27 cellular contexts compared by ENCODE assay signal in genomic region chr10:106913294-106913693, GRCh38.
DNase-seq lines count a peak whose midpoint lies in the region; ATAC-seq and TF ChIP-seq lines count a peak whose summit lies in the region.
"Had no signal": no experiment of that assay in that cellular context is flagged by ENCODE, and none has a peak within 500 bp of the region (broad histone marks: within the 10 kb centered on the region; RNA-seq: fewer than 3 reads in every experiment).

No MANE protein-coding gene starts in this region.

- no peak overlapping the region for H3K18ac ChIP-seq in H9 (ENCODE audit: insufficient read length, low read depth, low read length)
- H3K18ac ChIP-seq in neuronal stem cell (ENCODE audit: low read length) = no peak overlapping the region

- H3K4me1 Mint-ChIP-seq in H9 = peaks cover 59 to 67% of the 10 kb centered on the region in 2 experiments
- H3K4me1 Mint-ChIP-seq in brain = peaks cover 50% of the 10 kb centered on the region
- H3K4me1 Mint-ChIP-seq in MCF 10A (ENCODE audit: insufficient read depth, unreplicated experiment) = no peaks in the 10 kb centered on the region
- H3K4me1 Mint-ChIP-seq in activated CD4-positive, alpha-beta memory T cell treated with anti-CD3 and anti-CD28 coated beads, Interleukin-2, amount 10 ng/mL, durations not matched to agents 7 days and 5 days = no peaks in the 10 kb centered on the region
- H3K4me1 Mint-ChIP-seq: CD4-positive, CD25-positive, alpha-beta regulatory T cell had no signal

- POLR2A ChIA-PET in MCF 10A (lab: Yijun Ruan, JAX) = no interaction called here
- POLR2A ChIA-PET in activated CD4-positive, alpha-beta memory T cell treated with anti-CD3 and anti-CD28 coated beads, Interleukin-2, amount 10 ng/mL, durations not matched to agents 7 days and 5 days (lab: Charles Lee) = no interaction called here

- H3K9me3 Mint-ChIP-seq in H9 (no peaks in the 10 kb centered on the region), brain (peaks cover 0 to 2% (median 0%) of the 10 kb centered on the region in 5 experiments), MCF 10A (ENCODE audit: unreplicated experiment) (no peaks in the 10 kb centered on the region)
- peaks cover 4% of the 10 kb centered on the region for H3K9me3 Mint-ChIP-seq in activated CD4-positive, alpha-beta memory T cell treated with anti-CD3 and anti-CD28 coated beads, Interleukin-2, amount 10 ng/mL, durations not matched to agents 7 days and 5 days

- H3K36me3 ChIP-seq in iPS-18a (ENCODE audit: control insufficient read depth, low read depth, low read length) (no peaks in the 10 kb centered on the region), neuronal stem cell (replicated peaks in 1 of 2; ENCODE audit: control insufficient read depth in 2 of 2, insufficient read depth in 2 of 2, low read length in 2 of 2) (no peaks in the 10 kb centered on the region)
- H3K36me3 ChIP-seq: BLaER1, SJSA1 had no signal

- no peaks in the 10 kb centered on the region for H3K79me1 ChIP-seq in H9 (ENCODE audit: insufficient read depth, low read depth, low read length, poor library complexity, severe bottlenecking)
- no peaks in the 10 kb centered on the region for H3K79me1 ChIP-seq in neuronal stem cell (ENCODE audit: low read depth, low read length)

- H4K20me1 ChIP-seq in H9 (ENCODE audit: control insufficient read depth, insufficient read depth, insufficient read length) = no peaks in the 10 kb centered on the region
- H4K20me1 ChIP-seq: BLaER1 had no signal

- no peaks in the 10 kb centered on the region for H3K23me2 ChIP-seq in H9 (ENCODE audit: insufficient read length, low read depth, low read length, poor library complexity, severe bottlenecking)

- no peak overlapping the region for H3K4ac ChIP-seq in H9 (ENCODE audit: low read depth, low read length)
- H3K4ac ChIP-seq in neuronal stem cell (ENCODE audit: low read length) = no peak overlapping the region

- H3K4me2 ChIP-seq in H9 (ENCODE audit: insufficient read depth, insufficient read length, low read length) (peak overlapping the region; percentile 36), neuronal stem cell (ENCODE audit: insufficient read depth, low read length, poor library complexity, severe bottlenecking) (no peak overlapping the region)
- H3K4me2 ChIP-seq: BLaER1 had no signal

- H3K27me3 Mint-ChIP-seq in H9 (ENCODE audit: low read depth) (peaks cover 15% of the 10 kb centered on the region), brain (no peaks in the 10 kb centered on the region), MCF 10A (ENCODE audit: insufficient read depth, unreplicated experiment) (no peaks in the 10 kb centered on the region)
- H3K27me3 Mint-ChIP-seq in activated CD4-positive, alpha-beta memory T cell treated with anti-CD3 and anti-CD28 coated beads, Interleukin-2, amount 10 ng/mL, durations not matched to agents 7 days and 5 days = no peaks in the 10 kb centered on the region
- H3K27me3 Mint-ChIP-seq: CD4-positive, CD25-positive, alpha-beta regulatory T cell had no signal

- H3K27ac Mint-ChIP-seq in H9 (peak overlapping the region; percentile 17 to 93 (median 92); a peak in 6 of 7 replicates), brain (peak overlapping the region in 3 of 5 experiments; percentile 24 to 37 (median 27)), MCF 10A (ENCODE audit: low read depth, unreplicated experiment) (no peak overlapping the region)
- H3K27ac Mint-ChIP-seq in activated CD4-positive, alpha-beta memory T cell treated with anti-CD3 and anti-CD28 coated beads, Interleukin-2, amount 10 ng/mL, durations not matched to agents 7 days and 5 days = no peak overlapping the region
- H3K27ac Mint-ChIP-seq: CD4-positive, CD25-positive, alpha-beta regulatory T cell had no signal

- no peaks in the 10 kb centered on the region for H3K79me2 ChIP-seq in H9 (ENCODE audit: insufficient read depth, low read length)

- no peak overlapping the region for H4K5ac ChIP-seq in H9 (ENCODE audit: insufficient read length, low read depth, low read length)

- no peak for ATAC-seq in GM18498 (IDR thresholded peaks at IDR 0.05; ENCODE audit: unreplicated experiment)
- no peak for ATAC-seq in activated CD4-positive, CD25-positive, alpha-beta regulatory T cell treated with anti-CD3 and anti-CD28 coated beads, Interleukin-2, amount 50 U/mL, for 24 hours
- ATAC-seq: HCT116 had no signal

- H4K91ac ChIP-seq in H9 (ENCODE audit: insufficient read length, low read depth, low read length) (no peak overlapping the region), neuronal stem cell (ENCODE audit: low read depth, low read length, poor library complexity) (no peak overlapping the region)

- H3K36me3 Mint-ChIP-seq in H9 (ENCODE audit: insufficient read depth in 1 of 3, low read depth in 3 of 3) (no peaks in the 10 kb centered on the region; a peak in 1 of 7 replicates), brain (no peaks in the 10 kb centered on the region), MCF 10A (ENCODE audit: insufficient read depth, unreplicated experiment) (no peaks in the 10 kb centered on the region)
- H3K36me3 Mint-ChIP-seq in activated CD4-positive, alpha-beta memory T cell treated with anti-CD3 and anti-CD28 coated beads, Interleukin-2, amount 10 ng/mL, durations not matched to agents 7 days and 5 days (ENCODE audit: low read depth) = no peaks in the 10 kb centered on the region
- H3K36me3 Mint-ChIP-seq: CD4-positive, CD25-positive, alpha-beta regulatory T cell had no signal

- no peak overlapping the region for H2BK20ac ChIP-seq in H9 (ENCODE audit: low read depth, low read length, poor library complexity, severe bottlenecking)

- no TSS peak for BruUV-seq in MCF 10A (replicated peaks; lab: Mats Ljungman, UMichigan)

- H3K9ac ChIP-seq in H9 (ENCODE audit: extremely low read depth, insufficient read length, low read length) = no peak overlapping the region
- no peak overlapping the region for H3K9ac ChIP-seq in iPS-18a (ENCODE audit: low read length)
- no peak overlapping the region for H3K9ac ChIP-seq in neuronal stem cell (ENCODE audit: low read depth, low read length, poor library complexity)
- H3K9ac ChIP-seq: BLaER1 had no signal

- H3K14ac ChIP-seq in H9 (ENCODE audit: insufficient read depth, low read length) (no peak overlapping the region), neuronal stem cell (ENCODE audit: low read length) (no peak overlapping the region)

- H2BK5ac ChIP-seq in H9 (ENCODE audit: insufficient read length, low read length) = no peak overlapping the region
- no peak overlapping the region for H2BK5ac ChIP-seq in neuronal stem cell (ENCODE audit: low read length)

- intact Hi-C loops in MCF 10A (cut with micrococcal nuclease) = no loop called here

- no peak overlapping the region for H2BK15ac ChIP-seq in H9 (ENCODE audit: low read depth, low read length)
- H2BK15ac ChIP-seq in neuronal stem cell (ENCODE audit: low read length) = no peak overlapping the region

- no peak overlapping the region for H2BK12ac ChIP-seq in H9 (ENCODE audit: insufficient read length, low read depth, low read length)
- H2BK12ac ChIP-seq in neuronal stem cell (ENCODE audit: low read length) = no peak overlapping the region

- H3K27me3 ChIP-seq in H9 (ENCODE audit: insufficient read depth, low read length) (no peaks in the 10 kb centered on the region), iPS-18a (ENCODE audit: control insufficient read depth, insufficient read depth, low read length) (no peaks in the 10 kb centered on the region), neuronal stem cell (ENCODE audit: control insufficient read depth in 3 of 3, insufficient read depth in 3 of 3, low read depth in 1 of 3, low read length in 3 of 3) (no peaks in the 10 kb centered on the region)
- H3K27me3 ChIP-seq: BLaER1, SJSA1 had no signal

- H3T11ph ChIP-seq in H9 (ENCODE audit: low read length) = no peak overlapping the region

- H2AFZ ChIP-seq in H9 (ENCODE audit: low read length) (no peak overlapping the region), neuronal stem cell (ENCODE audit: low read length) (peak overlapping the region; percentile 4)

- peak overlapping the region; percentile 41 for H3K4me3 ChIP-seq in iPS-18a (ENCODE audit: low read length)
- no peak overlapping the region for H3K4me3 ChIP-seq in neuronal stem cell (ENCODE audit: low read length in 2 of 2)
- H3K4me3 ChIP-seq: BLaER1, SJSA1 had no signal

- no peak overlapping the region for H4K8ac ChIP-seq in H9 (replicated peaks; ENCODE audit: insufficient read length, low read depth, low read length)
- H4K8ac ChIP-seq in neuronal stem cell (ENCODE audit: low read depth, low read length) = no peak overlapping the region

- CTCF ChIA-PET in MCF 10A (lab: Yijun Ruan, JAX) = interaction anchor here (1.6 kb wide), 1 partner anchor 12 kb away, joined by 4 read pairs; no protein-coding TSS in a partner anchor
- CTCF ChIA-PET in activated CD4-positive, alpha-beta memory T cell treated with anti-CD3 and anti-CD28 coated beads, Interleukin-2, amount 10 ng/mL, durations not matched to agents 7 days and 5 days (lab: Charles Lee) = no interaction called here

- peaks cover 21% of the 10 kb centered on the region for H3K4me1 ChIP-seq in H9 (ENCODE audit: insufficient read depth, low read length)
- peaks cover 38% of the 10 kb centered on the region for H3K4me1 ChIP-seq in iPS-18a (ENCODE audit: control insufficient read depth, low read depth, low read length)
- peaks cover 0 to 17% of the 10 kb centered on the region in 2 donors for H3K4me1 ChIP-seq in neuronal stem cell (ENCODE audit: control insufficient read depth in 2 of 2, insufficient read depth in 1 of 2, low read depth in 1 of 2, low read length in 2 of 2)
- H3K4me1 ChIP-seq: SJSA1 had no signal

- no peak for DNase-seq in H9
- no peak for DNase-seq in neuronal stem cell (ENCODE audit: low spot score)
- DNase-seq in MCF 10A (ENCODE audit: unreplicated experiment) = no peak
- DNase-seq in activated CD4-positive, alpha-beta memory T cell treated with anti-CD3 and anti-CD28 coated beads, Interleukin-2, amount 10 ng/mL, durations not matched to agents 7 days and 5 days = no peak
- DNase-seq: CD4-positive, CD25-positive, alpha-beta regulatory T cell; DMS153; DND-41; GOT3; IMR-90; KG1; NCI-H1048; NCI-H1417; NCI-H1694; NCI-H2029 treated with DMSO at 0.1 percent for 48 hours; NCI-H446 treated with DMSO at 0.1 percent for 48 hours; NCI-H526; NCI-H82; NK-92 treated with Interleukin-12 subunit alpha and Interleukin-12 subunit beta, amount 100 ng/mL, for 24 hours; Right ventricle myocardium superior; RPMI8226 had no signal

- H3K9me3 ChIP-seq in H9 (ENCODE audit: control insufficient read depth, low read depth, low read length) (no peaks in the 10 kb centered on the region), iPS-18a (ENCODE audit: control insufficient read depth, low read depth, low read length) (no peaks in the 10 kb centered on the region), neuronal stem cell (replicated peaks in 1 of 2; ENCODE audit: control insufficient read depth in 2 of 2, insufficient read depth in 1 of 2, low read depth in 1 of 2, low read length in 2 of 2) (no peaks in the 10 kb centered on the region)

- TF ChIP-seq CTCF in H9 (conservative IDR thresholded peaks at IDR 0.05) (no peak), brain (conservative IDR thresholded peaks at IDR 0.05) (no peak), MCF 10A (IDR thresholded peaks at IDR 0.05; ENCODE audit: unreplicated experiment) (no peak)

- H3K4me3 Mint-ChIP-seq in H9 (peak overlapping the region in 1 of 2 experiments; percentile 58; a peak in 4 of 5 replicates), brain (peak overlapping the region in 3 of 5 experiments; percentile 31 to 55 (median 46)), MCF 10A (ENCODE audit: unreplicated experiment) (no peak overlapping the region)
- H3K4me3 Mint-ChIP-seq in activated CD4-positive, alpha-beta memory T cell treated with anti-CD3 and anti-CD28 coated beads, Interleukin-2, amount 10 ng/mL, durations not matched to agents 7 days and 5 days = no peak overlapping the region
- H3K4me3 Mint-ChIP-seq: CD4-positive, CD25-positive, alpha-beta regulatory T cell had no signal

- H2BK120ac ChIP-seq in H9 (ENCODE audit: low read depth, low read length, poor library complexity, severe bottlenecking) (no peak overlapping the region), neuronal stem cell (ENCODE audit: low read depth, low read length) (no peak overlapping the region)

- WGBS in H9 (ENCODE audit: extremely low coverage, insufficient read length, low lambda C conversion rate) = no CpG with 5 or more reads among the region's 4 CpGs
- WGBS in neuronal stem cell (ENCODE audit: extremely low coverage in 2 of 2, insufficient read length in 2 of 2, insufficient replicate concordance in 1 of 2), 2 donors = no CpG with 5 or more reads among the region's 4 CpGs

- H3K27ac ChIP-seq in H9 (ENCODE audit: insufficient read length, low read depth, low read length) (peak overlapping the region; percentile 41), iPS-18a (ENCODE audit: low read length) (peak overlapping the region; percentile 7), neuronal stem cell (replicated peaks; ENCODE audit: low read length) (peak overlapping the region; percentile 4)
- H3K27ac ChIP-seq: BLaER1, SJSA1 had no signal

- H3K23ac ChIP-seq in H9 (ENCODE audit: insufficient read length, low read depth, low read length) (no peak overlapping the region), neuronal stem cell (ENCODE audit: low read depth, low read length, poor library complexity) (no peak overlapping the region)

- H2AK5ac ChIP-seq in H9 (ENCODE audit: insufficient read length, low read length) (no peak overlapping the region), neuronal stem cell (ENCODE audit: low read depth, low read length) (no peak overlapping the region)

- no peak overlapping the region for H3K56ac ChIP-seq in H9 (ENCODE audit: insufficient read length, low read depth, low read length)

Comparison
In these comparisons a context has a peak if more than half of its experiments do, and no peak if none do; other contexts are left out.
1. H3K27ac Mint-ChIP-seq: peak in H9 (3 of 3) and brain (3 of 5); none in MCF 10A (single experiment) and activated CD4-positive, alpha-beta memory T cell treated with anti-CD3 and anti-CD28 coated beads, Interleukin-2, amount 10 ng/mL, durations not matched to agents 7 days and 5 days (single experiment).
2. H3K4me3 Mint-ChIP-seq: peak in brain (3 of 5); none in MCF 10A (single experiment) and activated CD4-positive, alpha-beta memory T cell treated with anti-CD3 and anti-CD28 coated beads, Interleukin-2, amount 10 ng/mL, durations not matched to agents 7 days and 5 days (single experiment).
3. Peak in every context shown above with its lines, with median percentiles within 50 percentile points of each other: H3K27ac ChIP-seq.